In genomic region chr18:43893001-43893637, GRCh38 we compare ENCODE assay signal across 10 cellular contexts.
DNase-seq lines count a peak whose midpoint lies in the region; ATAC-seq and TF ChIP-seq lines count a peak whose summit lies in the region.
"Had no signal": no experiment of that assay in that cellular context is flagged by ENCODE, and none has a peak within 500 bp of the region (broad histone marks: within the 10 kb centered on the region; RNA-seq: fewer than 3 reads in every experiment).

No MANE protein-coding gene starts in this region.

- DNase-seq in HCEC 1CT (peak; percentile 70), adipocyte (ENCODE audit: low read depth) (peak; percentile 70), glomerular endothelial cell (ENCODE audit: extremely low read depth, low read depth, low spot score) (peak; percentile 10), suprapubic skin (ENCODE audit: low spot score in 2 of 2) (no peak), NCI-H1436 treated with DMSO at 0.1 percent for 48 hours (lab: John Stamatoyannopoulos, UW) (no peak), NCI-H1694 (lab: John Stamatoyannopoulos, UW) (no peak)
- DNase-seq: activated CD4-positive, alpha-beta T cell treated with anti-CD3 and anti-CD28 coated beads, Interleukin-2, amount 50 U/mL, for 1 hour; GF-D8; glutamatergic neuron had no signal

- no peak for TF ChIP-seq POLR2A in suprapubic skin (IDR thresholded peaks at IDR 0.05)

- peak overlapping the region; percentile 27 for H3K27ac ChIP-seq in suprapubic skin

- no peak for TF ChIP-seq CTCF in suprapubic skin (IDR thresholded peaks at IDR 0.05)

- no peak overlapping the region for H3K4me3 ChIP-seq in adipocyte (ENCODE audit: low read length)
- H3K4me3 ChIP-seq in suprapubic skin, result no peak overlapping the region

- ATAC-seq in activated CD4-positive, CD25-positive, alpha-beta regulatory T cell treated with anti-CD3 and anti-CD28 coated beads, Interleukin-2, amount 50 U/mL, for 24 hours, result no peak

- no peaks in the 10 kb centered on the region for H3K9me3 ChIP-seq in adipocyte (ENCODE audit: control insufficient read depth, low read length)
- H3K9me3 ChIP-seq in suprapubic skin, result no peaks in the 10 kb centered on the region

- H3K9ac ChIP-seq in adipocyte (ENCODE audit: low read length), result peak overlapping the region; percentile 63

- H3K27me3 ChIP-seq in adipocyte (replicated peaks; ENCODE audit: control insufficient read depth, insufficient read depth, low read length), result no peaks in the 10 kb centered on the region
- H3K27me3 ChIP-seq in suprapubic skin, result no peaks in the 10 kb centered on the region

- peaks cover 38% of the 10 kb centered on the region for H3K4me1 ChIP-seq in adipocyte (ENCODE audit: control insufficient read depth, insufficient read depth, low read length)
- H3K4me1 ChIP-seq in suprapubic skin, result peaks cover 4% of the 10 kb centered on the region

- H3K36me3 ChIP-seq in adipocyte (ENCODE audit: control insufficient read depth, insufficient read depth, low read length, severe bottlenecking) (no peaks in the 10 kb centered on the region), suprapubic skin (no peaks in the 10 kb centered on the region)

- 43% methylated on average over 5 of the region's 5 CpGs for WGBS in suprapubic skin

- TF ChIP-seq EP300 in suprapubic skin (IDR thresholded peaks at IDR 0.05), result no peak

Comparison
In these comparisons a context has a peak if more than half of its experiments do, and no peak if none do; other contexts are left out.
1. DNase-seq: peak in HCEC 1CT (single experiment), adipocyte (single experiment) and glomerular endothelial cell (single experiment); none in suprapubic skin (0 of 2), NCI-H1436 treated with DMSO at 0.1 percent for 48 hours (single experiment) and NCI-H1694 (single experiment).